ENCODE assay signal across 22 cellular contexts in genomic region chr1:109404838-109405237, GRCh38. TPM values are rescaled to one million over a fixed set of nuclear protein-coding genes. Genes with fewer than 3 reads are reported as not detected.
DNase-seq lines count a peak whose midpoint lies in the region; ATAC-seq and TF ChIP-seq lines count a peak whose summit lies in the region.
"Had no signal": no experiment of that assay in that cellular context is flagged by ENCODE, and none has a peak within 500 bp of the region (broad histone marks: within the 10 kb centered on the region; RNA-seq: fewer than 3 reads in every experiment).

No MANE protein-coding gene starts in this region.

- H3K4me1 ChIP-seq in DOHH2 (ENCODE audit: control insufficient read depth, low read length): peaks cover 11% of the 10 kb centered on the region
- H3K4me1 ChIP-seq: foreskin keratinocyte, SJCRH30 had no signal

- no peak for TF ChIP-seq CTCF in CD4-positive, alpha-beta T cell (IDR thresholded peaks at IDR 0.05)
- no peak for TF ChIP-seq CTCF in DOHH2 (IDR thresholded peaks at IDR 0.05; ENCODE audit: low read depth, low read length, poor library complexity, severe bottlenecking)
- TF ChIP-seq CTCF in activated CD8-positive, alpha-beta T cell treated with anti-CD3 and anti-CD28 coated beads for 36 hours (IDR thresholded peaks at IDR 0.05): no peak

- no peak for ATAC-seq in CD4-positive, alpha-beta T cell (ENCODE audit: poor library complexity)
- ATAC-seq in activated CD8-positive, alpha-beta T cell treated with anti-CD3 and anti-CD28 coated beads for 36 hours: peak; percentile 76
- ATAC-seq in memory B cell (ENCODE audit: low read depth) (peak; percentile 27), HG03097 (IDR thresholded peaks at IDR 0.05; ENCODE audit: low FRiP score, unreplicated experiment) (no peak), sciatic nerve (no peak)
- ATAC-seq: foreskin keratinocyte, WTC11 had no signal

- H3F3A ChIP-seq in DOHH2 (ENCODE audit: control insufficient read depth, insufficient read depth): peaks cover 29% of the 10 kb centered on the region

- H3K4me3 Mint-ChIP-seq in CD4-positive, alpha-beta T cell: no peak overlapping the region
- no peak overlapping the region for H3K4me3 Mint-ChIP-seq in activated CD8-positive, alpha-beta T cell treated with anti-CD3 and anti-CD28 coated beads for 36 hours
- no peak overlapping the region for H3K4me3 Mint-ChIP-seq in memory B cell
- H3K4me3 Mint-ChIP-seq: H9, nephron, type B pancreatic cell, WTC11 had no signal

- POLR2A ChIA-PET in CD4-positive, alpha-beta T cell (lab: Charles Lee): no interaction called here
- POLR2A ChIA-PET in activated CD8-positive, alpha-beta T cell treated with anti-CD3 and anti-CD28 coated beads for 36 hours (lab: Charles Lee): interaction anchor here (0.6 kb wide), 1 partner anchor 14 kb away, joined by 3 read pairs; no protein-coding TSS in a partner anchor

- H3K4me3 ChIP-seq in DOHH2 (ENCODE audit: low read length): no peak overlapping the region
- H3K4me3 ChIP-seq: MG63, SJCRH30 had no signal

- H3K27me3 ChIP-seq in CD4-positive, alpha-beta T cell (ENCODE audit: control insufficient read depth, insufficient read depth, low read length): no peaks in the 10 kb centered on the region
- no peaks in the 10 kb centered on the region for H3K27me3 ChIP-seq in DOHH2 (ENCODE audit: control insufficient read depth, low read length)
- H3K27me3 ChIP-seq: foreskin keratinocyte, MG63, SJCRH30 had no signal

- CTCF ChIA-PET in CD4-positive, alpha-beta T cell (lab: Charles Lee): no interaction called here
- CTCF ChIA-PET in activated CD8-positive, alpha-beta T cell treated with anti-CD3 and anti-CD28 coated beads for 36 hours (lab: Charles Lee): interaction anchor here (2.1 kb wide), 1 partner anchor 128 kb away, joined by 11 read pairs; no protein-coding TSS in a partner anchor

- H3K27ac ChIP-seq in CD4-positive, alpha-beta T cell (ENCODE audit: low read depth, low read length): no peak overlapping the region
- no peak overlapping the region for H3K27ac ChIP-seq in DOHH2 (ENCODE audit: low read depth, low read length)
- H3K27ac ChIP-seq: epithelial cell of prostate, foreskin keratinocyte, SJCRH30 had no signal

- intact Hi-C loops in CD4-positive, alpha-beta T cell (cut with DNase I, micrococcal nuclease): no loop called here
- intact Hi-C loops in activated CD8-positive, alpha-beta T cell treated with anti-CD3 and anti-CD28 coated beads for 36 hours (cut with micrococcal nuclease): no loop called here
- intact Hi-C loops in sciatic nerve (cut with DNase I): loop anchor here (5.0 kb wide), 1 partner anchor 143 kb away; no protein-coding TSS in a partner anchor

- H3K27ac Mint-ChIP-seq in CD4-positive, alpha-beta T cell: peak overlapping the region; percentile 77
- H3K27ac Mint-ChIP-seq in activated CD8-positive, alpha-beta T cell treated with anti-CD3 and anti-CD28 coated beads for 36 hours: peak overlapping the region; percentile 81
- peak overlapping the region; percentile 83 for H3K27ac Mint-ChIP-seq in memory B cell
- H3K27ac Mint-ChIP-seq: H9, nephron, type B pancreatic cell, WTC11 had no signal

- no peak for DNase-seq in CD4-positive, alpha-beta T cell
- DNase-seq in activated CD8-positive, alpha-beta T cell treated with anti-CD3 and anti-CD28 coated beads for 36 hours: peak; percentile 11
- no peak for DNase-seq in memory B cell (ENCODE audit: low spot score in 2 of 2)
- no peak for DNase-seq in GF-D8 (lab: John Stamatoyannopoulos, UW)
- no peak for DNase-seq in sciatic nerve (ENCODE audit: low spot score)
- DNase-seq in NCI-H510A treated with DMSO at 0.1 percent for 48 hours (lab: John Stamatoyannopoulos, UW): no peak
- DNase-seq: activated CD8-positive, alpha-beta memory T cell treated with anti-CD3 and anti-CD28 coated beads, Interleukin-2, amount 50 U/mL, for 4 hours; foreskin keratinocyte; H9; kidney; MG63; NCI-H1694; NCI-H2227 treated with DMSO at 0.1 percent for 48 hours; posterior cingulate gyrus; SJCRH30; stimulated activated CD4-positive, alpha-beta T cell treated with anti-CD3 and anti-CD28 coated beads, Interleukin-2, amount 100 ng/mL, for 24 hours had no signal

- no peaks in the 10 kb centered on the region for H3K9me2 ChIP-seq in DOHH2 (replicated peaks; ENCODE audit: control insufficient read depth, low read length)

- no peaks in the 10 kb centered on the region; the same call in 1 of the 2 replicates for H3K79me2 ChIP-seq in DOHH2 (ENCODE audit: control insufficient read depth, low read length)

- H3K27me3 Mint-ChIP-seq in CD4-positive, alpha-beta T cell: no peaks in the 10 kb centered on the region
- no peaks in the 10 kb centered on the region for H3K27me3 Mint-ChIP-seq in activated CD8-positive, alpha-beta T cell treated with anti-CD3 and anti-CD28 coated beads for 36 hours
- no peaks in the 10 kb centered on the region for H3K27me3 Mint-ChIP-seq in memory B cell
- H3K27me3 Mint-ChIP-seq: type B pancreatic cell had no signal

- H4K20me1 ChIP-seq in DOHH2 (ENCODE audit: control insufficient read depth, insufficient read depth, low read depth, low read length): no peaks in the 10 kb centered on the region

- 0 out of 2 replicates have a peak overlapping the region, but pooled peaks have one; percentile 10 for H3K4me2 ChIP-seq in DOHH2 (ENCODE audit: low read length)

- no peaks in the 10 kb centered on the region for H3K9me3 Mint-ChIP-seq in CD4-positive, alpha-beta T cell
- no peaks in the 10 kb centered on the region for H3K9me3 Mint-ChIP-seq in activated CD8-positive, alpha-beta T cell treated with anti-CD3 and anti-CD28 coated beads for 36 hours
- peaks cover 2% of the 10 kb centered on the region for H3K9me3 Mint-ChIP-seq in memory B cell
- H3K9me3 Mint-ChIP-seq: H9, nephron, type B pancreatic cell, WTC11 had no signal

- peaks cover 87% of the 10 kb centered on the region for H3K36me3 Mint-ChIP-seq in CD4-positive, alpha-beta T cell (ENCODE audit: low read depth)
- H3K36me3 Mint-ChIP-seq in activated CD8-positive, alpha-beta T cell treated with anti-CD3 and anti-CD28 coated beads for 36 hours (ENCODE audit: low read depth): peaks cover 48% of the 10 kb centered on the region
- H3K36me3 Mint-ChIP-seq in memory B cell: peaks cover 31% of the 10 kb centered on the region

- H3K36me3 ChIP-seq in DOHH2 (ENCODE audit: control insufficient read depth, low read length): peaks cover 79% of the 10 kb centered on the region

- no peaks in the 10 kb centered on the region for H3K9me3 ChIP-seq in CD4-positive, alpha-beta T cell (ENCODE audit: control insufficient read depth, low read length)
- H3K9me3 ChIP-seq in DOHH2 (ENCODE audit: control insufficient read depth, insufficient read depth, low read length): no peaks in the 10 kb centered on the region
- H3K9me3 ChIP-seq: MG63, SJCRH30 had no signal

- peaks cover 23% of the 10 kb centered on the region for H3K4me1 Mint-ChIP-seq in CD4-positive, alpha-beta T cell (ENCODE audit: low read depth)
- peaks cover 23% of the 10 kb centered on the region for H3K4me1 Mint-ChIP-seq in activated CD8-positive, alpha-beta T cell treated with anti-CD3 and anti-CD28 coated beads for 36 hours (ENCODE audit: low read depth)
- H3K4me1 Mint-ChIP-seq in memory B cell: peaks cover 11% of the 10 kb centered on the region
- H3K4me1 Mint-ChIP-seq: H9, nephron, WTC11 had no signal

RNA-seq across cellular contexts. Expression of gene SORT1, which starts 7.1 kb away (rescaled TPM):
- total RNA-seq in CD4-positive, alpha-beta T cell: under 1 TPM; 0.22 to 0.73 TPM
- total RNA-seq in activated CD8-positive, alpha-beta T cell treated with anti-CD3 and anti-CD28 coated beads for 36 hours: 1 to 10 TPM; 2.5 to 3.2 TPM
- 111 TPM for total RNA-seq in sciatic nerve

RNA-seq across cellular contexts. Expression of gene PSMA5, which starts 21.4 kb away (rescaled TPM):
- total RNA-seq in CD4-positive, alpha-beta T cell: 10 to 100 TPM; 29.8 to 33.8 TPM
- total RNA-seq in activated CD8-positive, alpha-beta T cell treated with anti-CD3 and anti-CD28 coated beads for 36 hours: 100 to 1,000 TPM; 192 to 210 TPM
- 44.8 TPM for total RNA-seq in sciatic nerve

Comparison
In these comparisons a context has a peak if more than half of its experiments do, and no peak if none do; other contexts are left out.
1. ATAC-seq: peak in activated CD8-positive, alpha-beta T cell treated with anti-CD3 and anti-CD28 coated beads for 36 hours (single experiment) and memory B cell (single experiment); none in CD4-positive, alpha-beta T cell (single experiment), HG03097 (single experiment) and sciatic nerve (single experiment).
2. RNA of gene SORT1, which starts 7.1 kb away (total RNA-seq): 111 TPM in sciatic nerve (single experiment); 2.5 to 3.2 TPM in activated CD8-positive, alpha-beta T cell treated with anti-CD3 and anti-CD28 coated beads for 36 hours and 0.22 to 0.73 TPM in CD4-positive, alpha-beta T cell; every median in the first group is over 10 times any median in the second.
3. Peak in every context shown above with its lines, with median percentiles within 50 percentile points of each other: H3K27ac Mint-ChIP-seq.